9 cellular contexts compared by ENCODE assay signal in genomic region chr18:47931707-47932103, GRCh38. TPM values are rescaled to one million over a fixed set of nuclear protein-coding genes. Genes with fewer than 3 reads are reported as not detected.
A peak's percentile ranks its signal among the peaks of the same experiment; 100 is the strongest.
DNase-seq lines count a peak whose midpoint lies in the region; ATAC-seq, FAIRE-seq and TF ChIP-seq lines count a peak whose summit lies in the region.
"Had no signal": no experiment of that assay in that cellular context is flagged by ENCODE, and none has a peak within 500 bp of the region (broad histone marks: within the 10 kb centered on the region; RNA-seq: fewer than 3 reads in every experiment).

No MANE protein-coding gene starts in this region.

- WGBS in stomach, 5 donors = 18 to 33% (median 20%) methylated on average over 7 to 8 of the region's 8 CpGs

- H3F3A ChIP-seq in PC-9 (ENCODE audit: insufficient read depth, low read depth) = peaks cover 15% of the 10 kb centered on the region

- no peak overlapping the region for H3K9ac ChIP-seq in kidney (ENCODE audit: low read length in 2 of 2)

- H3K9me3 ChIP-seq in PC-9 (ENCODE audit: insufficient read depth, low read depth) (no peaks in the 10 kb centered on the region), ascending aorta (no peaks in the 10 kb centered on the region), kidney (ENCODE audit: control insufficient read depth in 1 of 2, low read length in 2 of 2) (no peaks in the 10 kb centered on the region), stomach (no peaks in the 10 kb centered on the region)

- H3K79me2 ChIP-seq in PC-9 (ENCODE audit: low read depth) = peaks cover 34% of the 10 kb centered on the region

- CTCF ChIA-PET in PC-9 (lab: Charles Lee) = no interaction called here

- peak overlapping the region; percentile 75; the same call in 1 of the 2 replicates for H2AFZ ChIP-seq in PC-9

- POLR2A ChIA-PET in PC-9 (lab: Charles Lee; ENCODE audit: unreplicated experiment) = no interaction called here

- H3K4me3 ChIP-seq in PC-9 (peak overlapping the region; percentile 68), ascending aorta (peak overlapping the region; percentile 97 to 98), kidney (ENCODE audit: low read length in 2 of 2) (peak overlapping the region; percentile 21 to 68), stomach (peak overlapping the region; percentile 79 to 93 (median 83))

- H3K9me2 ChIP-seq in PC-9 (ENCODE audit: insufficient read depth) = no peaks in the 10 kb centered on the region

- H4K20me1 ChIP-seq in PC-9 (ENCODE audit: insufficient read depth) = peaks cover 6% of the 10 kb centered on the region

- TF ChIP-seq POLR2A in stomach (IDR thresholded peaks at IDR 0.05) = no peak

- TF ChIP-seq CTCF in PC-9 (conservative IDR thresholded peaks at IDR 0.05) (no peak; the same call in 1 of the 2 replicates), ascending aorta (IDR thresholded peaks at IDR 0.05) (no peak), kidney (IDR thresholded peaks at IDR 0.05; ENCODE audit: borderline replicate concordance, extremely low read depth, insufficient read depth) (no peak), stomach (IDR thresholded peaks at IDR 0.05) (peak in 1 of 7 experiments; percentile 9)

- DNase-seq in D341Med (ENCODE audit: low spot score) = peak; percentile 73
- peak in 72 of 76 experiments; percentile 23 to 90 (median 67) for DNase-seq in HUDEP-2 (lab: John Stamatoyannopoulos, UW; ENCODE audit: unreplicated experiment in 76 of 76)
- peak; percentile 35 to 36 for DNase-seq in PC-9
- no peak for DNase-seq in ascending aorta (ENCODE audit: low spot score in 2 of 2)
- no peak for DNase-seq in kidney
- peak; percentile 32 for DNase-seq in stomach
- DNase-seq in HuH-7.5 (ENCODE audit: low spot score) = no peak

- H3K36me3 ChIP-seq in PC-9 (ENCODE audit: low read depth) (no peaks in the 10 kb centered on the region), ascending aorta (no peaks in the 10 kb centered on the region), kidney (ENCODE audit: control insufficient read depth in 1 of 2, insufficient read depth in 2 of 2, low read length in 2 of 2) (no peaks in the 10 kb centered on the region), stomach (no peaks in the 10 kb centered on the region)

- H3K27ac ChIP-seq in PC-9 (peak overlapping the region; percentile 92), ascending aorta (peak overlapping the region; percentile 96 to 98), kidney (ENCODE audit: low read depth in 2 of 2, low read length in 2 of 2) (peak overlapping the region; percentile 86 to 91), stomach (peak overlapping the region; percentile 89 to 98 (median 96))

- no peak for FAIRE-seq in kidney (lab: Jason Lieb, UNC)
- FAIRE-seq: TTC549 had no signal

- H3K4me1 ChIP-seq in PC-9 (replicated peaks; ENCODE audit: insufficient read depth) (peaks cover 24% of the 10 kb centered on the region), ascending aorta (peaks cover 4 to 18% of the 10 kb centered on the region in 2 donors), kidney (ENCODE audit: control insufficient read depth in 1 of 2, insufficient read depth in 1 of 2, low read depth in 1 of 2, low read length in 2 of 2) (peaks cover 0 to 9% of the 10 kb centered on the region in 2 donors), stomach (peaks cover 20 to 49% (median 41%) of the 10 kb centered on the region in 4 donors)

- H3K27me3 ChIP-seq in PC-9 (ENCODE audit: insufficient read depth, low read depth) (no peaks in the 10 kb centered on the region), ascending aorta (no peaks in the 10 kb centered on the region), stomach (no peaks in the 10 kb centered on the region)

- no peak for ATAC-seq in HG03520 (IDR thresholded peaks at IDR 0.05; ENCODE audit: unreplicated experiment)

- peak overlapping the region; percentile 88 for H3K4me2 ChIP-seq in PC-9

- intact Hi-C loops in PC-9 (cut with micrococcal nuclease; ENCODE audit: unreplicated experiment) (loop anchor here (1.0 to 5.0 kb wide), 4 partner anchors 71 to 521 kb away; no protein-coding TSS in a partner anchor), ascending aorta (cut with DNase I) (loop anchor here (1.0 to 10.0 kb wide), 11 partner anchors 21 to 1883 kb away; partner anchors contain the start of genes C18orf32, HDHD2 and ZBTB7C), kidney (cut with DNase I) (no loop called here), stomach (cut with DNase I; ENCODE audit: low total_unique reads) (no loop called here)

- no peak for TF ChIP-seq EP300 in stomach (IDR thresholded peaks at IDR 0.05)

- BruUV-seq in PC-9 (replicated peaks; lab: Mats Ljungman, UMichigan) = no TSS peak

RNA-seq across cellular contexts. Expression of gene SMAD2, which starts 1.2 kb away (rescaled TPM):
- total RNA-seq in PC-9 (2021) = 90.9 and 97.0 TPM in 2 replicates
- total RNA-seq in ascending aorta = 14.0 TPM
- 147 TPM for total RNA-seq in kidney
- 29.9 TPM for polyA plus RNA-seq in kidney (ENCODE audit: insufficient read depth, low read depth, low replicate concordance)
- total RNA-seq in stomach = 100 to 1,000 TPM in 1 of 5 donors, 10 to 100 TPM in 4; 26.2 to 233 (median 85.9) TPM
- polyA plus RNA-seq in stomach = 10 to 100 TPM; 18.9 to 54.7 (median 37.9) TPM

Comparison
In these comparisons a context has a peak if more than half of its experiments do, and no peak if none do; other contexts are left out.
1. DNase-seq: peak in D341Med (single experiment), HUDEP-2 (72 of 76), PC-9 (2 of 2) and stomach (single experiment); none in ascending aorta (0 of 2), kidney (single experiment) and HuH-7.5 (single experiment).
2. H3K4me3 ChIP-seq: peak in every context shown above with its lines; median percentile 98 in ascending aorta; 83 in stomach; 68 in PC-9; 44 in kidney.
3. intact Hi-C loops: an anchor here in PC-9 (1.0 to 5.0 kb wide) and ascending aorta (1.0 to 10.0 kb wide); none called in kidney and stomach.
4. Peak in every context shown above with its lines, with median percentiles within 50 percentile points of each other: H3K27ac ChIP-seq.